In the genomic region with DNA sequence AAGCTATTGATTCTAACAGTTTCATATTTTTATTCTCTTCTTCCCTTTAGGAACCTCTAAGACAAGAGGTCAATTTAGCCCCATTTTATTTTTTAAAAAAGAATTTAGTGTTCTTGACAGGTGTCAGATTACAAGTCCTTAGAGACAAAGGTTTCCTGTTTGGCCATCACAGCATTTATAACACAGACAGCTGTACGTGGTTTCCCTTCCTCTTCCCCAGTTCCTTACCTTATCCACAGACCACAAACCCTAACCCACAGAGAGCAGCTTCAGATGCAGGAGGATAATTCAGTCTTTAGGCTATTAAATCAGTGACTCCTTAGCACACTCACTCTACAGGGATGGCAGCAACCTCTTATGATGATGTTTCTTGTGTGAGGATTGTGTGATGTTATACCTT, we compare ENCODE assay signal across 1 cellular context.
TF ChIP-seq lines count a peak whose summit lies in the region.

No MANE protein-coding gene starts in this region.

TF ChIP-seq in H1, 55 proteins besides CTCF, POLR2A, EP300 and RAD21 (continued from another document):
- TF ChIP-seq MAX (IDR thresholded peaks at IDR 0.05) (no peak), HDAC2 (IDR thresholded peaks at IDR 0.05; ENCODE audit: borderline replicate concordance in 1 of 2, low read depth in 2 of 2, low read length in 2 of 2) (no peak), YY1 (IDR thresholded peaks at IDR 0.05; ENCODE audit: low read depth, low read length) (no peak), TAF7 (optimal IDR thresholded peaks at IDR 0.05; ENCODE audit: borderline replicate concordance, low read depth, low read length) (no peak), CTBP2 (IDR thresholded peaks at IDR 0.05; ENCODE audit: borderline replicate concordance, insufficient read depth, insufficient read length, low read length) (no peak)
TF ChIP-seq in H1: peak in this region for 0.
